ENCODE assay signal across 13 cellular contexts in genomic region chr9:130186051-130186450, GRCh38. TPM values are rescaled to one million over a fixed set of nuclear protein-coding genes. Genes with fewer than 3 reads are reported as not detected.
A peak's percentile ranks its signal among the peaks of the same experiment; 100 is the strongest.
DNase-seq lines count a peak whose midpoint lies in the region; ATAC-seq and TF ChIP-seq lines count a peak whose summit lies in the region.
"Had no signal": no experiment of that assay in that cellular context is flagged by ENCODE, and none has a peak within 500 bp of the region (broad histone marks: within the 10 kb centered on the region; RNA-seq: fewer than 3 reads in every experiment).

No MANE protein-coding gene starts in this region.

- peak overlapping the region; percentile 44 for H2BK15ac ChIP-seq in mesenchymal stem cell (ENCODE audit: low read depth, poor library complexity, severe bottlenecking)

- H3K18ac ChIP-seq in mesenchymal stem cell (ENCODE audit: low read depth in 1 of 2, low read length in 2 of 2), result peak overlapping the region; percentile 89 to 96

- H3K9me3 ChIP-seq in HUES64 (ENCODE audit: insufficient read depth, low read depth, low read length) (no peaks in the 10 kb centered on the region), breast epithelium (no peaks in the 10 kb centered on the region), mesenchymal stem cell (ENCODE audit: control insufficient read depth, low read length) (no peaks in the 10 kb centered on the region), thymus (ENCODE audit: control insufficient read depth) (no peaks in the 10 kb centered on the region)

- peak overlapping the region; percentile 89 for H4K91ac ChIP-seq in mesenchymal stem cell (ENCODE audit: low read length)

- peak overlapping the region; percentile 78 for H2AK5ac ChIP-seq in mesenchymal stem cell (ENCODE audit: low read length, severe bottlenecking)

- peak overlapping the region; percentile 78 for H4K8ac ChIP-seq in mesenchymal stem cell (ENCODE audit: low read length)

- TF ChIP-seq POLR2A in breast epithelium (IDR thresholded peaks at IDR 0.05), result no peak

- peak overlapping the region; percentile 73 to 83 for H3K4ac ChIP-seq in mesenchymal stem cell (ENCODE audit: low read depth in 1 of 2, low read length in 2 of 2)

- H3K4me2 ChIP-seq in mesenchymal stem cell (ENCODE audit: low read length, poor library complexity, severe bottlenecking), result peak overlapping the region; percentile 12

- no peak for TF ChIP-seq CTCF in breast epithelium (IDR thresholded peaks at IDR 0.05)

- WGBS in HUES64, result 73% methylated on average over 6 of the region's 6 CpGs
- 69% methylated on average over 6 of the region's 6 CpGs for WGBS in mesenchymal stem cell
- WGBS in thymus, result 90% methylated on average over 6 of the region's 6 CpGs

- peaks cover 2% of the 10 kb centered on the region for H3K79me1 ChIP-seq in mesenchymal stem cell (replicated peaks; ENCODE audit: low read length, poor library complexity, severe bottlenecking)

- H3K14ac ChIP-seq in mesenchymal stem cell (ENCODE audit: low read length in 2 of 2), result peak overlapping the region in 1 of 2 experiments; percentile 68

- no peak overlapping the region for H2AFZ ChIP-seq in mesenchymal stem cell (ENCODE audit: low read depth, low read length)

- H3K27ac ChIP-seq in HUES64 (ENCODE audit: low read depth, low read length) (peak overlapping the region; percentile 59; the same call in 1 of the 2 replicates), breast epithelium (peak overlapping the region; percentile 60 to 74), mesenchymal stem cell (ENCODE audit: low read length, poor library complexity, severe bottlenecking) (peak overlapping the region; percentile 86), thymus (ENCODE audit: low read depth) (peak overlapping the region; percentile 9)
- H3K27ac ChIP-seq: epithelial cell of prostate had no signal

- H3K36me3 ChIP-seq in HUES64 (ENCODE audit: insufficient read depth, low read length) (no peaks in the 10 kb centered on the region), breast epithelium (no peaks in the 10 kb centered on the region), mesenchymal stem cell (ENCODE audit: control insufficient read depth in 1 of 2, insufficient read depth in 2 of 2, low read depth in 1 of 2, low read length in 2 of 2) (peaks cover 0 to 17% of the 10 kb centered on the region in 2 experiments), thymus (ENCODE audit: control insufficient read depth, insufficient read depth) (no peaks in the 10 kb centered on the region)

- intact Hi-C loops in breast epithelium (cut with DNase I; ENCODE audit: low total_unique reads), result no loop called here

- H3K23ac ChIP-seq in mesenchymal stem cell (ENCODE audit: low read length in 2 of 2), result no peak overlapping the region

- H3K4me1 ChIP-seq in HUES64 (ENCODE audit: insufficient read depth, low read length), result peaks cover 32% of the 10 kb centered on the region
- peaks cover 0 to 7% of the 10 kb centered on the region in 2 donors for H3K4me1 ChIP-seq in breast epithelium
- H3K4me1 ChIP-seq in mesenchymal stem cell (ENCODE audit: control insufficient read depth, insufficient read depth, low read depth, low read length), result peaks cover 60% of the 10 kb centered on the region
- H3K4me1 ChIP-seq in thymus (ENCODE audit: control insufficient read depth, insufficient read depth, low read length), result no peaks in the 10 kb centered on the region

- H2BK120ac ChIP-seq in mesenchymal stem cell (ENCODE audit: low read depth, low read length), result peak overlapping the region; percentile 40

- H2BK12ac ChIP-seq in mesenchymal stem cell (ENCODE audit: low read length in 2 of 2), result peak overlapping the region; percentile 85 to 88

- H3K9ac ChIP-seq in HUES64 (ENCODE audit: low read depth, low read length), result no peak overlapping the region
- no peak overlapping the region for H3K9ac ChIP-seq in mesenchymal stem cell (ENCODE audit: low read length)

- H3K27me3 ChIP-seq in HUES64 (ENCODE audit: insufficient read depth, low read length) (no peaks in the 10 kb centered on the region), breast epithelium (no peaks in the 10 kb centered on the region), mesenchymal stem cell (ENCODE audit: control insufficient read depth in 1 of 2, insufficient read depth in 1 of 2, low read length in 2 of 2) (no peaks in the 10 kb centered on the region), thymus (ENCODE audit: control insufficient read depth, insufficient read depth) (no peaks in the 10 kb centered on the region)

- H3K4me3 ChIP-seq in HUES64 (ENCODE audit: low read length) (no peak overlapping the region), breast epithelium (peak overlapping the region in 1 of 3 donors; percentile 17), mesenchymal stem cell (ENCODE audit: insufficient read depth in 1 of 2, low read depth in 1 of 2, low read length in 2 of 2) (no peak overlapping the region), thymus (ENCODE audit: low read length) (no peak overlapping the region)

- no peak for ATAC-seq in HG03378 (IDR thresholded peaks at IDR 0.05; ENCODE audit: unreplicated experiment)
- ATAC-seq in HG03460 (IDR thresholded peaks at IDR 0.05; ENCODE audit: unreplicated experiment), result no peak
- ATAC-seq in GM18858 (IDR thresholded peaks at IDR 0.05; ENCODE audit: unreplicated experiment), result no peak
- ATAC-seq: stimulated activated effector memory CD8-positive, alpha-beta T cell treated with anti-CD3 and anti-CD28 coated beads, Interleukin-12 subunit alpha, Interleukin-12 subunit beta, amount 100 ng/mL, for 72 hours had no signal

- no peak for DNase-seq in breast epithelium (ENCODE audit: low spot score in 2 of 2)
- DNase-seq in mesenchymal stem cell, result peak; percentile 51
- no peak for DNase-seq in KG1 (lab: John Stamatoyannopoulos, UW)
- DNase-seq: NCI-H187 treated with DMSO at 0.1 percent for 48 hours; PC-3; stimulated activated CD4-positive, alpha-beta T cell treated with anti-CD3 and anti-CD28 coated beads, Interleukin-1b, Interleukin-23, amount 100 ng/mL, for 48 hours had no signal

- H2BK5ac ChIP-seq in mesenchymal stem cell (ENCODE audit: low read depth, low read length, poor library complexity, severe bottlenecking), result peak overlapping the region; percentile 49

RNA-seq across cellular contexts. Expression of gene NCS1, which starts 13.8 kb away (rescaled TPM):
- polyA plus RNA-seq in HUES64 (2013, experiment 1 of 2), result 20.3 TPM
- 24.7 TPM for polyA plus RNA-seq in HUES64 (2013, experiment 2 of 2)
- 1 to 10 TPM; 3.2 to 3.9 (median 3.4) TPM for total RNA-seq in breast epithelium
- 38.8 TPM for polyA plus RNA-seq in mesenchymal stem cell (2013, experiment 1 of 2)
- 37.7 TPM for polyA plus RNA-seq in mesenchymal stem cell (2013, experiment 2 of 2)
- polyA plus RNA-seq in thymus, result 6.9 TPM

Comparison
In these comparisons a context has a peak if more than half of its experiments do, and no peak if none do; other contexts are left out.
1. H3K27ac ChIP-seq: peak in every context shown above with its lines; median percentile 86 in mesenchymal stem cell; 67 in breast epithelium; 59 in HUES64; 9 in thymus.